25 cellular contexts compared by ENCODE assay signal in the genomic region with DNA sequence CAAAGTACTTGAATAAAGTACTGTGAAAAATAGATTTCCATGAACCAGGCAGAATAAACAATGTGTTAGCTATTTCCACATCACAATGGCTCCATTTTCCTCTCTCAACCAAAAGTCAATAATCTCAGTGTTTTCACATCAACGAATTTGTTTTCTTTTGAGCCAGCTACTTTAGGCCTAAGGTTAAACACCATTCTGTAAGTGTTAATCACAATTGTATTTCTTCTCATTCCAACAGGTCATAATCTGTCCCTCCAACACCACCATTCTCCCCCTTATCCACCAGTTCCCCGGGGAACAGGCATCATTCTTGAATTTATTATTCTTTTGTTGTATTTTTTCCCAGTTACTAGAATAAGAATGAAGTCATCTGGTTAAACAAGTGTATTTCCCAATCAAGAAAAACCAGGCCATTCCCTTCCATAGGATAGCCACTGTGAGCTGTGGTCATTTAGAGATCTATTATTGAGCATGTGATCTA.
DNase-seq lines count a peak whose midpoint lies in the region; ATAC-seq and TF ChIP-seq lines count a peak whose summit lies in the region.
"Had no signal": no experiment of that assay in that cellular context is flagged by ENCODE, and none has a peak within 500 bp of the region (broad histone marks: within the 10 kb centered on the region; RNA-seq: fewer than 3 reads in every experiment).

No MANE protein-coding gene starts in this region.

- no peaks in the 10 kb centered on the region for H3K27me3 Mint-ChIP-seq in type B pancreatic cell
- H3K27me3 Mint-ChIP-seq: activated naive CD8-positive, alpha-beta T cell treated with anti-CD3 and anti-CD28 coated beads, Interleukin-2, amount 10 ng/mL, durations not matched to agents 7 days and 5 days; memory B cell had no signal

- TF ChIP-seq POLR2A in esophagus squamous epithelium (IDR thresholded peaks at IDR 0.05) (no peak), right lobe of liver (IDR thresholded peaks at IDR 0.05) (no peak)

- peak overlapping the region; percentile 57 for H2AFZ ChIP-seq in smooth muscle cell (ENCODE audit: low read depth)

- no peaks in the 10 kb centered on the region for H4K20me1 ChIP-seq in smooth muscle cell (ENCODE audit: low read depth)

- no peak overlapping the region for H3K4me3 ChIP-seq in esophagus squamous epithelium
- no peak overlapping the region for H3K4me3 ChIP-seq in right lobe of liver
- H3K4me3 ChIP-seq in smooth muscle cell = no peak overlapping the region
- H3K4me3 ChIP-seq: sigmoid colon, tibial nerve had no signal

- no peaks in the 10 kb centered on the region for H3K9me3 Mint-ChIP-seq in type B pancreatic cell
- H3K9me3 Mint-ChIP-seq: activated CD4-positive, alpha-beta memory T cell treated with anti-CD3 and anti-CD28 coated beads for 36 hours; activated naive CD8-positive, alpha-beta T cell treated with anti-CD3 and anti-CD28 coated beads, Interleukin-2, amount 10 ng/mL, durations not matched to agents 7 days and 5 days had no signal

- intact Hi-C loops in esophagus squamous epithelium (cut with DNase I) (no loop called here), right lobe of liver (cut with DNase I) (no loop called here)

- H3K4me1 ChIP-seq in esophagus squamous epithelium = peaks cover 0 to 24% (median 11%) of the 10 kb centered on the region in 3 donors
- H3K4me1 ChIP-seq in right lobe of liver = peaks cover 0 to 14% (median 0%) of the 10 kb centered on the region in 4 donors
- H3K4me1 ChIP-seq in smooth muscle cell (ENCODE audit: low read depth) = peaks cover 3% of the 10 kb centered on the region

- H3K4me2 ChIP-seq in smooth muscle cell = peak overlapping the region; percentile 2

- H3K9me3 ChIP-seq in esophagus squamous epithelium (no peaks in the 10 kb centered on the region), right lobe of liver (no peaks in the 10 kb centered on the region), smooth muscle cell (replicated peaks; ENCODE audit: low read depth) (no peaks in the 10 kb centered on the region)
- H3K9me3 ChIP-seq: sigmoid colon, tibial nerve had no signal

- no peaks in the 10 kb centered on the region for H3F3A ChIP-seq in smooth muscle cell (ENCODE audit: low read depth)

- peak overlapping the region; percentile 2 for H3K9ac ChIP-seq in smooth muscle cell (ENCODE audit: low read depth)

- no peaks in the 10 kb centered on the region for H3K36me3 ChIP-seq in esophagus squamous epithelium
- no peaks in the 10 kb centered on the region for H3K36me3 ChIP-seq in right lobe of liver
- no peaks in the 10 kb centered on the region for H3K36me3 ChIP-seq in smooth muscle cell (ENCODE audit: low read depth)
- H3K36me3 ChIP-seq: sigmoid colon, tibial nerve had no signal

- H3K4me3 Mint-ChIP-seq in type B pancreatic cell = no peak overlapping the region
- H3K4me3 Mint-ChIP-seq: activated CD4-positive, alpha-beta memory T cell treated with anti-CD3 and anti-CD28 coated beads for 36 hours; activated naive CD8-positive, alpha-beta T cell treated with anti-CD3 and anti-CD28 coated beads, Interleukin-2, amount 10 ng/mL, durations not matched to agents 7 days and 5 days; memory B cell; naive B cell; stimulated activated naive CD8-positive, alpha-beta T cell treated with anti-CD3 and anti-CD28 coated beads, Interleukin-15, amount 100 ng/mL, for 72 hours had no signal

- peak; percentile 35 to 88 (median 83) for ATAC-seq in right lobe of liver
- ATAC-seq: HCT116; stimulated activated naive CD8-positive, alpha-beta T cell treated with anti-CD3 and anti-CD28 coated beads, Interleukin-15, amount 100 ng/mL, for 72 hours had no signal

- H3K27ac Mint-ChIP-seq in type B pancreatic cell = no peak overlapping the region
- H3K27ac Mint-ChIP-seq: activated CD4-positive, alpha-beta memory T cell treated with anti-CD3 and anti-CD28 coated beads for 36 hours; activated naive CD8-positive, alpha-beta T cell treated with anti-CD3 and anti-CD28 coated beads, Interleukin-2, amount 10 ng/mL, durations not matched to agents 7 days and 5 days; memory B cell; stimulated activated naive CD8-positive, alpha-beta T cell treated with anti-CD3 and anti-CD28 coated beads, Interleukin-15, amount 100 ng/mL, for 72 hours had no signal

- no peaks in the 10 kb centered on the region for H3K36me3 Mint-ChIP-seq in type B pancreatic cell
- H3K36me3 Mint-ChIP-seq: activated CD4-positive, alpha-beta memory T cell treated with anti-CD3 and anti-CD28 coated beads for 36 hours; activated naive CD8-positive, alpha-beta T cell treated with anti-CD3 and anti-CD28 coated beads, Interleukin-2, amount 10 ng/mL, durations not matched to agents 7 days and 5 days; memory B cell; naive B cell had no signal

- DNase-seq in DMS53 (lab: John Stamatoyannopoulos, UW) (peak; percentile 31), DMS53 treated with DMSO at 0.1 percent for 48 hours (lab: John Stamatoyannopoulos, UW; ENCODE audit: unreplicated experiment) (no peak), esophagus squamous epithelium (lab: John Stamatoyannopoulos, UW) (no peak), right lobe of liver (no peak), smooth muscle cell (lab: John Stamatoyannopoulos, UW; ENCODE audit: unreplicated experiment) (no peak), SHP77 (lab: John Stamatoyannopoulos, UW) (no peak), NCI-H748 treated with DMSO at 0.1 percent for 48 hours (lab: John Stamatoyannopoulos, UW) (no peak), type B pancreatic cell (ENCODE audit: extremely low spot score, unreplicated experiment) (no peak)
- DNase-seq: activated CD4-positive, alpha-beta memory T cell treated with anti-CD3 and anti-CD28 coated beads for 36 hours; activated CD4-positive, CD25-positive, alpha-beta regulatory T cell; activated effector memory CD4-positive, alpha-beta T cell treated with anti-CD3 and anti-CD28 coated beads, Interleukin-2, amount 50 U/mL, for 16 hours; activated naive CD8-positive, alpha-beta T cell treated with anti-CD3 and anti-CD28 coated beads, Interleukin-2, amount 10 ng/mL, durations not matched to agents 7 days and 5 days; naive B cell; NCI-H1092; NCI-H187 treated with DMSO at 0.1 percent for 48 hours; NCI-H345; NCI-H774; RPMI8226; sigmoid colon; stimulated activated naive CD8-positive, alpha-beta T cell treated with anti-CD3 and anti-CD28 coated beads, Interleukin-15, amount 100 ng/mL, for 72 hours; T-helper 9 cell had no signal

- H3K4me1 Mint-ChIP-seq in type B pancreatic cell (ENCODE audit: unreplicated experiment) = peaks cover 4% of the 10 kb centered on the region
- H3K4me1 Mint-ChIP-seq: activated naive CD8-positive, alpha-beta T cell treated with anti-CD3 and anti-CD28 coated beads, Interleukin-2, amount 10 ng/mL, durations not matched to agents 7 days and 5 days; memory B cell; naive B cell; stimulated activated naive CD8-positive, alpha-beta T cell treated with anti-CD3 and anti-CD28 coated beads, Interleukin-15, amount 100 ng/mL, for 72 hours had no signal

- no peaks in the 10 kb centered on the region for H3K79me2 ChIP-seq in smooth muscle cell (ENCODE audit: low read depth)

- 18 to 22% methylated on average over 2 of the region's 2 CpGs for WGBS in esophagus squamous epithelium, 2 donors
- 25% methylated on average over 2 of the region's 2 CpGs for WGBS in right lobe of liver (ENCODE audit: insufficient coverage, low coverage, low lambda C conversion rate, missing lambda C conversion rate)
- WGBS in smooth muscle cell (ENCODE audit: low lambda C conversion rate) = 89% methylated on average over 2 of the region's 2 CpGs

- H3K27ac ChIP-seq in esophagus squamous epithelium = peak overlapping the region; percentile 38 to 76 (median 62)
- peak overlapping the region; percentile 22 to 61 (median 31) for H3K27ac ChIP-seq in right lobe of liver
- peak overlapping the region; percentile 69 for H3K27ac ChIP-seq in smooth muscle cell (ENCODE audit: low read depth)
- H3K27ac ChIP-seq: 22Rv1 had no signal

- no peaks in the 10 kb centered on the region for H3K27me3 ChIP-seq in esophagus squamous epithelium
- H3K27me3 ChIP-seq in right lobe of liver = no peaks in the 10 kb centered on the region
- no peaks in the 10 kb centered on the region for H3K27me3 ChIP-seq in smooth muscle cell (ENCODE audit: low read depth)
- H3K27me3 ChIP-seq: sigmoid colon, tibial nerve had no signal

- no peak for TF ChIP-seq CTCF in esophagus squamous epithelium (IDR thresholded peaks at IDR 0.05)
- TF ChIP-seq CTCF in right lobe of liver (IDR thresholded peaks at IDR 0.05) = no peak
- TF ChIP-seq CTCF in smooth muscle cell (IDR thresholded peaks at IDR 0.05; ENCODE audit: borderline replicate concordance, insufficient read depth, poor library complexity, severe bottlenecking) = no peak
- TF ChIP-seq CTCF in type B pancreatic cell (conservative IDR thresholded peaks at IDR 0.05) = no peak
